Comparison of ENCODE assay signal across 8 cellular contexts in the genomic region with DNA sequence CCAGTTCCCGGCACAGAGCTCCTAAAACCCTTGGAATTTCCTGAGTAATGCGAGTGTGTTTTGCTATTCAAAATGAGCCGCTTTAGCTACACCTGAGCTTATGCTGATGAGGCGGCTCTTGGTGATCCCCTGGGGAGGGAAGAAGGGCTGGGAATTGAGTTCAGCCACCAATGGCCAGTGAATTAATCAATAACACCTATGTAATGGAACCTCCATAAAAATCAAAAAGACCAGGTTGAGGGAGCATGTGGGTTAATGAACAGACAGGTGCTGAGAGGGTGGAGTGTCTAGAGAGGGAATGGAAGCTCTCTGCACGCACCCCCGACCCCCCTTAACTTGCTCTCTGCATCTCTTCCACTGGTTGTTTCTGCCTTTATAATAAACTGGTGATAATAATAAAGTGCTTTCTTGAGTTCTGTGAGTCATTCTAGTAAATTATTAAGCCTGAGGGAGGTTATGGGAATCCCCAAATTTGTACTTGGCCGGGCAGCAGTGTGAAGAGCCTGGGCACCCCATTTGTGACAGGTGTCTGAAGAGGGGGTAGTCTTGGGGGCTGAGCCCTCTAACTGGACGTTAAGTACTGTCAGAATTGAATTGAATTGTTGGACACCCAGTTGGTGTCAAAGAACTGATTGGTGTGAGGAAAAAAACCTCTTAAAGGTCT. TPM values are rescaled to one million over a fixed set of nuclear protein-coding genes. Genes with fewer than 3 reads are reported as not detected.
DNase-seq lines count a peak whose midpoint lies in the region; ATAC-seq and TF ChIP-seq lines count a peak whose summit lies in the region.

No MANE protein-coding gene starts in this region.

- POLR2A ChIA-PET in naive thymus-derived CD8-positive, alpha-beta T cell (lab: Charles Lee) = interaction anchor here (1.2 to 2.3 kb wide), 6 partner anchors 9 to 123 kb away, joined by 3 to 7 read pairs (median 5); a partner anchor contains a TSS

- H3K9me3 Mint-ChIP-seq in GM23338 = no peaks in the 10 kb centered on the region; the same call in 2 of the 3 replicates
- H3K9me3 Mint-ChIP-seq in IgD-negative memory B cell = no peaks in the 10 kb centered on the region
- H3K9me3 Mint-ChIP-seq in mesothelial cell of epicardium = peaks cover under 1% of the 10 kb centered on the region
- H3K9me3 Mint-ChIP-seq in naive thymus-derived CD8-positive, alpha-beta T cell = peaks cover 0 to 3% (median 0%) of the 10 kb centered on the region in 9 donors

- H3K4me3 Mint-ChIP-seq in GM23338 = peak overlapping the region; percentile 48
- peak overlapping the region in 3 of 4 donors; percentile 32 to 82 (median 59) for H3K4me3 Mint-ChIP-seq in IgD-negative memory B cell
- peak overlapping the region; percentile 9 for H3K4me3 Mint-ChIP-seq in mesothelial cell of epicardium
- H3K4me3 Mint-ChIP-seq in naive thymus-derived CD8-positive, alpha-beta T cell = no peak overlapping the region

- H3K9me2 ChIP-seq in GM23338 (ENCODE audit: insufficient read depth) = 0 out of 2 replicates have a peak, but pooled peaks cover 4% of the 10 kb centered on the region

- DNase-seq in GM23338 (ENCODE audit: low spot score) (peak; percentile 85), mesothelial cell of epicardium (ENCODE audit: low spot score in 2 of 2, unreplicated experiment in 2 of 2) (no peak), epidermal melanocyte (ENCODE audit: insufficient read length, low spot score) (no peak), amniotic stem cell (lab: John Stamatoyannopoulos, UW) (no peak), mesenteric fat pad (ENCODE audit: low spot score) (no peak)
- DNase-seq in naive thymus-derived CD8-positive, alpha-beta T cell = no peak

- peaks cover 59% of the 10 kb centered on the region for H3K4me1 ChIP-seq in GM23338 (ENCODE audit: insufficient read depth)

- ATAC-seq in GM18520 (IDR thresholded peaks at IDR 0.05; ENCODE audit: unreplicated experiment) = peak; percentile 24
- ATAC-seq in GM23338 = peak; percentile 76
- no peak for ATAC-seq in naive thymus-derived CD8-positive, alpha-beta T cell

- no peaks in the 10 kb centered on the region for H3F3A ChIP-seq in GM23338 (replicated peaks; ENCODE audit: low read depth)

- H3K4me1 Mint-ChIP-seq in GM23338 (peaks cover 67% of the 10 kb centered on the region), IgD-negative memory B cell (peaks cover 40 to 49% (median 42%) of the 10 kb centered on the region in 3 donors), mesothelial cell of epicardium (peaks cover 28% of the 10 kb centered on the region)
- peaks cover 22 to 78% (median 47%) of the 10 kb centered on the region in 4 donors for H3K4me1 Mint-ChIP-seq in naive thymus-derived CD8-positive, alpha-beta T cell

- H3K27ac Mint-ChIP-seq in GM23338 = peak overlapping the region; percentile 92
- H3K27ac Mint-ChIP-seq in IgD-negative memory B cell = peak overlapping the region in 2 of 3 donors; percentile 59 to 83
- H3K27ac Mint-ChIP-seq in mesothelial cell of epicardium = peak overlapping the region; percentile 48
- H3K27ac Mint-ChIP-seq in naive thymus-derived CD8-positive, alpha-beta T cell = peak overlapping the region in 5 of 10 donors; percentile 3 to 72 (median 58)

- H4K20me1 ChIP-seq in GM23338 (replicated peaks; ENCODE audit: insufficient read depth) = no peaks in the 10 kb centered on the region

- TF ChIP-seq CTCF in GM23338 (conservative IDR thresholded peaks at IDR 0.05; ENCODE audit: low read depth in 2 of 2) (no peak), mesothelial cell of epicardium (IDR thresholded peaks at IDR 0.05; ENCODE audit: unreplicated experiment) (no peak)

- H3K27me3 Mint-ChIP-seq in GM23338 (ENCODE audit: insufficient read depth, low read depth, poor library complexity) (peaks cover 9% of the 10 kb centered on the region), IgD-negative memory B cell (no peaks in the 10 kb centered on the region), mesothelial cell of epicardium (ENCODE audit: low read depth) (no peaks in the 10 kb centered on the region)
- H3K27me3 Mint-ChIP-seq in naive thymus-derived CD8-positive, alpha-beta T cell = no peaks in the 10 kb centered on the region

- H3K79me2 ChIP-seq in GM23338 (replicated peaks; ENCODE audit: insufficient read depth) = no peaks in the 10 kb centered on the region

- H2AFZ ChIP-seq in GM23338 = no peak overlapping the region

- H3K36me3 Mint-ChIP-seq in GM23338 (ENCODE audit: low read depth) (peaks cover under 1% of the 10 kb centered on the region; the same call in 1 of the 3 replicates), IgD-negative memory B cell (peaks cover 3% of the 10 kb centered on the region), mesothelial cell of epicardium (no peaks in the 10 kb centered on the region)
- H3K36me3 Mint-ChIP-seq in naive thymus-derived CD8-positive, alpha-beta T cell = peaks cover 0 to 1% (median 0%) of the 10 kb centered on the region in 3 donors

- peak overlapping the region; percentile 85 for H3K27ac ChIP-seq in GM23338 (ENCODE audit: low read depth)

- H3K4me2 ChIP-seq in GM23338 = peak overlapping the region; percentile 50

- no peaks in the 10 kb centered on the region for H3K36me3 ChIP-seq in GM23338 (ENCODE audit: insufficient read depth)

- no peaks in the 10 kb centered on the region for H3K27me3 ChIP-seq in GM23338 (ENCODE audit: insufficient read depth)

- peak overlapping the region; percentile 13 for H3K4me3 ChIP-seq in GM23338

TF ChIP-seq in GM23338, 12 proteins besides CTCF, POLR2A, EP300 and RAD21:
- TF ChIP-seq, protein P1, sequence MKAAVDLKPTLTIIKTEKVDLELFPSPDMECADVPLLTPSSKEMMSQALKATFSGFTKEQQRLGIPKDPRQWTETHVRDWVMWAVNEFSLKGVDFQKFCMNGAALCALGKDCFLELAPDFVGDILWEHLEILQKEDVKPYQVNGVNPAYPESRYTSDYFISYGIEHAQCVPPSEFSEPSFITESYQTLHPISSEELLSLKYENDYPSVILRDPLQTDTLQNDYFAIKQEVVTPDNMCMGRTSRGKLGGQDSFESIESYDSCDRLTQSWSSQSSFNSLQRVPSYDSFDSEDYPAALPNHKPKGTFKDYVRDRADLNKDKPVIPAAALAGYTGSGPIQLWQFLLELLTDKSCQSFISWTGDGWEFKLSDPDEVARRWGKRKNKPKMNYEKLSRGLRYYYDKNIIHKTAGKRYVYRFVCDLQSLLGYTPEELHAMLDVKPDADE (IDR thresholded peaks at IDR 0.05) = no peak
- TF ChIP-seq CREB1 (CRISPR knock-in tag; IDR thresholded peaks at IDR 0.05; ENCODE audit: low read depth) (no peak), ZNF114 (CRISPR knock-in tag; IDR thresholded peaks at IDR 0.05) (no peak), POLR2AphosphoS5 (IDR thresholded peaks at IDR 0.05; ENCODE audit: low read depth) (no peak), JUNB (IDR thresholded peaks at IDR 0.05; ENCODE audit: unreplicated experiment) (no peak), EZH2phosphoT487 (IDR thresholded peaks at IDR 0.05; ENCODE audit: unreplicated experiment) (no peak), EZH2 (IDR thresholded peaks at IDR 0.05; ENCODE audit: low read depth, unreplicated experiment) (no peak)
- TF ChIP-seq, protein P2, sequence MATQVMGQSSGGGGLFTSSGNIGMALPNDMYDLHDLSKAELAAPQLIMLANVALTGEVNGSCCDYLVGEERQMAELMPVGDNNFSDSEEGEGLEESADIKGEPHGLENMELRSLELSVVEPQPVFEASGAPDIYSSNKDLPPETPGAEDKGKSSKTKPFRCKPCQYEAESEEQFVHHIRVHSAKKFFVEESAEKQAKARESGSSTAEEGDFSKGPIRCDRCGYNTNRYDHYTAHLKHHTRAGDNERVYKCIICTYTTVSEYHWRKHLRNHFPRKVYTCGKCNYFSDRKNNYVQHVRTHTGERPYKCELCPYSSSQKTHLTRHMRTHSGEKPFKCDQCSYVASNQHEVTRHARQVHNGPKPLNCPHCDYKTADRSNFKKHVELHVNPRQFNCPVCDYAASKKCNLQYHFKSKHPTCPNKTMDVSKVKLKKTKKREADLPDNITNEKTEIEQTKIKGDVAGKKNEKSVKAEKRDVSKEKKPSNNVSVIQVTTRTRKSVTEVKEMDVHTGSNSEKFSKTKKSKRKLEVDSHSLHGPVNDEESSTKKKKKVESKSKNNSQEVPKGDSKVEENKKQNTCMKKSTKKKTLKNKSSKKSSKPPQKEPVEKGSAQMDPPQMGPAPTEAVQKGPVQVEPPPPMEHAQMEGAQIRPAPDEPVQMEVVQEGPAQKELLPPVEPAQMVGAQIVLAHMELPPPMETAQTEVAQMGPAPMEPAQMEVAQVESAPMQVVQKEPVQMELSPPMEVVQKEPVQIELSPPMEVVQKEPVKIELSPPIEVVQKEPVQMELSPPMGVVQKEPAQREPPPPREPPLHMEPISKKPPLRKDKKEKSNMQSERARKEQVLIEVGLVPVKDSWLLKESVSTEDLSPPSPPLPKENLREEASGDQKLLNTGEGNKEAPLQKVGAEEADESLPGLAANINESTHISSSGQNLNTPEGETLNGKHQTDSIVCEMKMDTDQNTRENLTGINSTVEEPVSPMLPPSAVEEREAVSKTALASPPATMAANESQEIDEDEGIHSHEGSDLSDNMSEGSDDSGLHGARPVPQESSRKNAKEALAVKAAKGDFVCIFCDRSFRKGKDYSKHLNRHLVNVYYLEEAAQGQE (IDR thresholded peaks at IDR 0.05; ENCODE audit: unreplicated experiment) = no peak

RNA-seq across cellular contexts. Expression of a gene that starts 24.7 kb away (rescaled TPM):
- total RNA-seq in GM23338 (2014; rRNA removed; shearing (Covaris generic)) = 5.6 and 8.4 TPM in 2 replicates
- 6.5 and 7.2 TPM in 2 replicates for polyA plus RNA-seq in GM23338 (2016; fragmentation: Nextera tagmentation; extraction: Ambion mirVana)
- 85.6 TPM for polyA plus RNA-seq in IgD-negative memory B cell
- 18.5 to 20.3 TPM (median 19.5 TPM) in 3 replicates for total RNA-seq in mesothelial cell of epicardium
- total RNA-seq in naive thymus-derived CD8-positive, alpha-beta T cell = 10 to 100 TPM; 65.3 to 67.1 TPM
- 100 to 1,000 TPM; 121 to 130 (median 123) TPM for polyA plus RNA-seq in naive thymus-derived CD8-positive, alpha-beta T cell
- total RNA-seq in mesenteric fat pad = 55.6 TPM

RNA-seq across cellular contexts. Expression of a gene that starts 36.8 kb away (rescaled TPM):
- total RNA-seq in GM23338 (2014; rRNA removed; shearing (Covaris generic)) = 65.0 and 71.3 TPM in 2 replicates
- 46.6 and 47.4 TPM in 2 replicates for polyA plus RNA-seq in GM23338 (2016; fragmentation: Nextera tagmentation; extraction: Ambion mirVana)
- polyA plus RNA-seq in IgD-negative memory B cell = 20.1 TPM
- 28.2 to 30.9 TPM (median 30.6 TPM) in 3 replicates for total RNA-seq in mesothelial cell of epicardium
- total RNA-seq in naive thymus-derived CD8-positive, alpha-beta T cell = 10 to 100 TPM; 56.6 to 57.1 TPM
- polyA plus RNA-seq in naive thymus-derived CD8-positive, alpha-beta T cell = 10 to 100 TPM; 29.9 to 37.2 (median 35.0) TPM
- 17.4 TPM for total RNA-seq in mesenteric fat pad

Comparison
In these comparisons a context has a peak if more than half of its experiments do, and no peak if none do; other contexts are left out.
1. ATAC-seq: peak in GM18520 (single experiment) and GM23338 (single experiment); none in naive thymus-derived CD8-positive, alpha-beta T cell (0 of 2).
2. H3K4me3 Mint-ChIP-seq: peak in GM23338 (single experiment), IgD-negative memory B cell (3 of 4) and mesothelial cell of epicardium (single experiment); none in naive thymus-derived CD8-positive, alpha-beta T cell (0 of 10).